In the genomic region with DNA sequence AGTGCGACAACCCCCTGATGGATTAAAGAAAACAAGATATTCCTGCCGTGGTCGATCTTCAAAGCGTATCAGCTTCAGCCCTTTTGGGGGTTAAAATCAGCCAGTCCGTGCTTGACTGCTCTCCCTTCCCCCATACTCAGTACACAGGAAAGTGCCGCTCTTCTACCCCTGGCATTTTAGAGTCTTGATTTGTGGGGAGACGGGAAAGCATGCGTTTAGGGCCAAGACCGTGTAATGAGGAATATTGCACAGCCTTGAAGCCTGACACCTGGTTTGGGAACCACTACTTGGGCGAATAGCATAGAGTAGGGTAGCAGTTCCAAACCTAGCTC, we compare ENCODE assay signal across 1 cellular context.
TF ChIP-seq lines count a peak whose summit lies in the region.

No MANE protein-coding gene starts in this region.

TF ChIP-seq in IMR-90, 13 proteins besides CTCF, POLR2A, EP300 and RAD21 (continued from another document):
- TF ChIP-seq, protein P1, sequence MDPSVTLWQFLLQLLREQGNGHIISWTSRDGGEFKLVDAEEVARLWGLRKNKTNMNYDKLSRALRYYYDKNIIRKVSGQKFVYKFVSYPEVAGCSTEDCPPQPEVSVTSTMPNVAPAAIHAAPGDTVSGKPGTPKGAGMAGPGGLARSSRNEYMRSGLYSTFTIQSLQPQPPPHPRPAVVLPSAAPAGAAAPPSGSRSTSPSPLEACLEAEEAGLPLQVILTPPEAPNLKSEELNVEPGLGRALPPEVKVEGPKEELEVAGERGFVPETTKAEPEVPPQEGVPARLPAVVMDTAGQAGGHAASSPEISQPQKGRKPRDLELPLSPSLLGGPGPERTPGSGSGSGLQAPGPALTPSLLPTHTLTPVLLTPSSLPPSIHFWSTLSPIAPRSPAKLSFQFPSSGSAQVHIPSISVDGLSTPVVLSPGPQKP (IDR thresholded peaks at IDR 0.05; ENCODE audit: borderline replicate concordance, low read depth, low read length) = no peak
- TF ChIP-seq RFX5 (IDR thresholded peaks at IDR 0.05; ENCODE audit: low read depth, low read length) (no peak), FOS (IDR thresholded peaks at IDR 0.05; ENCODE audit: low read depth, low read length) (no peak), MAZ (IDR thresholded peaks at IDR 0.05; ENCODE audit: borderline replicate concordance, low read depth, low read length) (no peak), CEBPB (IDR thresholded peaks at IDR 0.05; ENCODE audit: low read depth, low read length) (no peak)
TF ChIP-seq in IMR-90: peak in this region for 0.
